13 cellular contexts compared by ENCODE assay signal in genomic region chr22:24950272-24950902, GRCh38. TPM values are rescaled to one million over a fixed set of nuclear protein-coding genes. Genes with fewer than 3 reads are reported as not detected.
DNase-seq lines count a peak whose midpoint lies in the region; ATAC-seq, FAIRE-seq and TF ChIP-seq lines count a peak whose summit lies in the region.
"Had no signal": no experiment of that assay in that cellular context is flagged by ENCODE, and none has a peak within 500 bp of the region (broad histone marks: within the 10 kb centered on the region; RNA-seq: fewer than 3 reads in every experiment).

No MANE protein-coding gene starts in this region.

- no peak for ATAC-seq in activated naive CD8-positive, alpha-beta T cell treated with anti-CD3 and anti-CD28 coated beads, Interleukin-2, amount 50 U/mL, for 24 hours
- ATAC-seq in thoracic aorta (ENCODE audit: insufficient number of reproducible peaks, low FRiP score, low read depth) = no peak
- no peak for ATAC-seq in upper lobe of right lung
- ATAC-seq: heart right ventricle had no signal

- no peak for TF ChIP-seq CTCF in thoracic aorta (IDR thresholded peaks at IDR 0.05)
- no peak for TF ChIP-seq CTCF in upper lobe of right lung (IDR thresholded peaks at IDR 0.05)

- FAIRE-seq in H54 (lab: Jason Lieb, UNC) = no peak

- no peaks in the 10 kb centered on the region for H3K36me3 ChIP-seq in thoracic aorta
- no peaks in the 10 kb centered on the region for H3K36me3 ChIP-seq in effector memory CD4-positive, alpha-beta T cell (ENCODE audit: control insufficient read depth, insufficient read depth, low read length)
- no peaks in the 10 kb centered on the region for H3K36me3 ChIP-seq in upper lobe of right lung
- H3K36me3 ChIP-seq: heart right ventricle, tibial artery had no signal

- H3K27ac Mint-ChIP-seq in activated naive CD8-positive, alpha-beta T cell = no peak overlapping the region
- H3K27ac Mint-ChIP-seq in activated naive CD8-positive, alpha-beta T cell treated with anti-CD3 and anti-CD28 coated beads, Interleukin-2, amount 50 U/mL, for 24 hours = no peak overlapping the region

- peak overlapping the region; percentile 32 for H3K4me3 ChIP-seq in thoracic aorta
- no peak overlapping the region for H3K4me3 ChIP-seq in effector memory CD4-positive, alpha-beta T cell (ENCODE audit: insufficient read depth, low read depth, low read length, poor library complexity, severe bottlenecking)
- no peak overlapping the region for H3K4me3 ChIP-seq in upper lobe of right lung
- H3K4me3 ChIP-seq: SJSA1, tibial artery had no signal

- TF ChIP-seq POLR2A in H54 (IDR thresholded peaks at IDR 0.05; ENCODE audit: low read depth, low read length) = no peak

- H3K27me3 Mint-ChIP-seq in activated naive CD8-positive, alpha-beta T cell = peaks cover 32% of the 10 kb centered on the region
- H3K27me3 Mint-ChIP-seq in activated naive CD8-positive, alpha-beta T cell treated with anti-CD3 and anti-CD28 coated beads, Interleukin-2, amount 50 U/mL, for 24 hours = peaks cover 56% of the 10 kb centered on the region

- no peak overlapping the region for H3K27ac ChIP-seq in thoracic aorta
- H3K27ac ChIP-seq in effector memory CD4-positive, alpha-beta T cell (ENCODE audit: insufficient read depth, low read length, poor library complexity, severe bottlenecking) = no peak overlapping the region
- no peak overlapping the region for H3K27ac ChIP-seq in upper lobe of right lung
- H3K27ac ChIP-seq: heart right ventricle, SJSA1, tibial artery had no signal

- peak overlapping the region; percentile 41 for H3K4me3 Mint-ChIP-seq in activated naive CD8-positive, alpha-beta T cell
- no peak overlapping the region for H3K4me3 Mint-ChIP-seq in activated naive CD8-positive, alpha-beta T cell treated with anti-CD3 and anti-CD28 coated beads, Interleukin-2, amount 50 U/mL, for 24 hours

- H3K36me3 Mint-ChIP-seq in activated naive CD8-positive, alpha-beta T cell = no peaks in the 10 kb centered on the region
- H3K36me3 Mint-ChIP-seq in activated naive CD8-positive, alpha-beta T cell treated with anti-CD3 and anti-CD28 coated beads, Interleukin-2, amount 50 U/mL, for 24 hours (ENCODE audit: low read depth) = no peaks in the 10 kb centered on the region

- H3K27me3 ChIP-seq in thoracic aorta (replicated peaks; ENCODE audit: insufficient read depth) = no peaks in the 10 kb centered on the region
- peaks cover 21% of the 10 kb centered on the region for H3K27me3 ChIP-seq in effector memory CD4-positive, alpha-beta T cell (replicated peaks; ENCODE audit: control insufficient read depth, insufficient read depth, low read length, poor library complexity, severe bottlenecking)
- H3K27me3 ChIP-seq in upper lobe of right lung = no peaks in the 10 kb centered on the region

- no peaks in the 10 kb centered on the region for H3K9me3 Mint-ChIP-seq in activated naive CD8-positive, alpha-beta T cell (ENCODE audit: low read depth)
- no peaks in the 10 kb centered on the region for H3K9me3 Mint-ChIP-seq in activated naive CD8-positive, alpha-beta T cell treated with anti-CD3 and anti-CD28 coated beads, Interleukin-2, amount 50 U/mL, for 24 hours

- DNase-seq in activated naive CD8-positive, alpha-beta T cell treated with anti-CD3 and anti-CD28 coated beads, Interleukin-2, amount 50 U/mL, for 24 hours = no peak
- DNase-seq in SK-N-DZ (ENCODE audit: low spot score) (peak; percentile 50), glomerular visceral epithelial cell (ENCODE audit: extremely low spot score) (peak; percentile 17), thoracic aorta (ENCODE audit: low spot score) (no peak), H54 (ENCODE audit: insufficient read length, low spot score) (no peak), upper lobe of right lung (no peak)
- DNase-seq in effector memory CD4-positive, alpha-beta T cell = no peak
- DNase-seq: heart right ventricle, tibial artery had no signal

- H3K4me1 ChIP-seq in thoracic aorta (ENCODE audit: control insufficient read depth in 1 of 2, low read depth in 2 of 2) (peaks cover 2 to 28% of the 10 kb centered on the region in 2 donors), upper lobe of right lung (peaks cover 7% of the 10 kb centered on the region)
- peaks cover 6% of the 10 kb centered on the region for H3K4me1 ChIP-seq in effector memory CD4-positive, alpha-beta T cell (ENCODE audit: control insufficient read depth, insufficient read depth, low read length, poor library complexity, severe bottlenecking)

- H3K4me1 Mint-ChIP-seq in activated naive CD8-positive, alpha-beta T cell (ENCODE audit: low read depth) = peaks cover 12% of the 10 kb centered on the region
- H3K4me1 Mint-ChIP-seq in activated naive CD8-positive, alpha-beta T cell treated with anti-CD3 and anti-CD28 coated beads, Interleukin-2, amount 50 U/mL, for 24 hours = peaks cover 14% of the 10 kb centered on the region

- intact Hi-C loops in upper lobe of right lung (cut with DNase I) = loop anchor here (5.0 kb wide), 1 partner anchor 97 kb away; no protein-coding TSS in a partner anchor

- no peaks in the 10 kb centered on the region for H3K9me3 ChIP-seq in thoracic aorta
- no peaks in the 10 kb centered on the region for H3K9me3 ChIP-seq in effector memory CD4-positive, alpha-beta T cell (ENCODE audit: control insufficient read depth, low read length)
- no peaks in the 10 kb centered on the region for H3K9me3 ChIP-seq in upper lobe of right lung
- H3K9me3 ChIP-seq: heart right ventricle, tibial artery had no signal

RNA-seq across cellular contexts. Expression of gene KIAA1671, which starts 2.1 kb away (rescaled TPM):
- 2.1 and 2.3 TPM in 2 replicates for polyA plus RNA-seq in SK-N-DZ (2014; cell fraction: cytosol; rRNA removed)
- 0.45 and 1.3 TPM in 2 replicates for polyA plus RNA-seq in SK-N-DZ (2014; cell fraction: nucleus; rRNA removed)
- total RNA-seq in thoracic aorta = 10 to 100 TPM; 57.8 to 86.8 TPM
- total RNA-seq in upper lobe of right lung = 46.7 TPM
- polyA plus RNA-seq: CD14-positive monocyte, IgD-negative memory B cell had no signal

RNA-seq across cellular contexts. Expression of gene LHFPL7, which starts 3.9 kb away (rescaled TPM):
- not detected in 2 replicates for polyA plus RNA-seq in SK-N-DZ (2014; cell fraction: cytosol; rRNA removed)
- not detected in 2 replicates for polyA plus RNA-seq in SK-N-DZ (2014; cell fraction: nucleus; rRNA removed)
- total RNA-seq in thoracic aorta = not detected
- not detected for total RNA-seq in upper lobe of right lung
- total RNA-seq: heart right ventricle had no signal
- polyA plus RNA-seq: CD14-positive monocyte, heart right ventricle, IgD-negative memory B cell had no signal

Comparison
In these comparisons a context has a peak if more than half of its experiments do, and no peak if none do; other contexts are left out.
1. DNase-seq: peak in SK-N-DZ (single experiment) and glomerular visceral epithelial cell (single experiment); none in activated naive CD8-positive, alpha-beta T cell treated with anti-CD3 and anti-CD28 coated beads, Interleukin-2, amount 50 U/mL, for 24 hours (single experiment), thoracic aorta (single experiment), H54 (single experiment), effector memory CD4-positive, alpha-beta T cell (0 of 3) and upper lobe of right lung (single experiment).